In genomic region chr16:2152695-2153506, GRCh38 we compare ENCODE assay signal across 7 cellular contexts. TPM values are rescaled to one million over a fixed set of nuclear protein-coding genes. Genes with fewer than 3 reads are reported as not detected.
DNase-seq lines count a peak whose midpoint lies in the region; ATAC-seq and TF ChIP-seq lines count a peak whose summit lies in the region.

No MANE protein-coding gene starts in this region.

- H3K4me1 ChIP-seq in lung (ENCODE audit: control insufficient read depth in 2 of 2, insufficient read depth in 2 of 2, low read length in 2 of 2) = peaks cover 0 to 38% of the 10 kb centered on the region in 2 donors

- H3K27ac Mint-ChIP-seq in type B pancreatic cell = peak overlapping the region; percentile 91

- peak; percentile 54 for DNase-seq in NCI-H146 treated with DMSO at 0.1 percent for 48 hours (lab: John Stamatoyannopoulos, UW; ENCODE audit: unreplicated experiment)
- peak; percentile 30 for DNase-seq in astrocyte of the hippocampus (ENCODE audit: low read depth, low spot score)
- DNase-seq in lung (ENCODE audit: low spot score) = no peak
- DNase-seq in type B pancreatic cell (ENCODE audit: extremely low spot score, unreplicated experiment) = no peak
- DNase-seq in SIG-M5 treated with dmso at 0.1 percent for 504 hours (lab: John Stamatoyannopoulos, UW; ENCODE audit: unreplicated experiment) = no peak

- peak overlapping the region; percentile 9 to 55 for H3K27ac ChIP-seq in lung (ENCODE audit: low read depth in 1 of 2, low read length in 1 of 2)

- H3K4me1 Mint-ChIP-seq in type B pancreatic cell (ENCODE audit: unreplicated experiment) = peaks cover 25% of the 10 kb centered on the region

- peak overlapping the region; percentile 92 for H3K4me3 ChIP-seq in GM12875 (ENCODE audit: low read depth, low read length)
- peak overlapping the region; percentile 43 for H3K4me3 ChIP-seq in lung

- TF ChIP-seq CTCF in GM12875 (IDR thresholded peaks at IDR 0.05; ENCODE audit: borderline replicate concordance, insufficient read depth, low read depth, low read length) (no peak), lung (IDR thresholded peaks at IDR 0.05; ENCODE audit: control extremely low read depth, extremely low read depth) (no peak), type B pancreatic cell (conservative IDR thresholded peaks at IDR 0.05) (no peak)

- ATAC-seq in lung (ENCODE audit: insufficient read depth, low FRiP score) (no peak), GM19452 (IDR thresholded peaks at IDR 0.05; ENCODE audit: unreplicated experiment) (no peak)

- H3K9me3 ChIP-seq in lung (ENCODE audit: control insufficient read depth in 2 of 2, insufficient read depth in 1 of 2, low read length in 1 of 2) = no peaks in the 10 kb centered on the region

- peaks cover 0 to 14% of the 10 kb centered on the region in 2 donors for H3K36me3 ChIP-seq in lung (ENCODE audit: control insufficient read depth in 2 of 2, insufficient read depth in 2 of 2, low read length in 2 of 2)

- no peaks in the 10 kb centered on the region for H3K27me3 ChIP-seq in lung (ENCODE audit: control insufficient read depth, insufficient read depth)

- H3K27me3 Mint-ChIP-seq in type B pancreatic cell = peaks cover 3% of the 10 kb centered on the region

- no peaks in the 10 kb centered on the region for H3K9me3 Mint-ChIP-seq in type B pancreatic cell

- WGBS in lung, 2 donors = 34 to 54% methylated on average over 25 of the region's 25 CpGs

- peak overlapping the region; percentile 93 for H3K4me3 Mint-ChIP-seq in type B pancreatic cell

- peaks cover 4% of the 10 kb centered on the region for H3K36me3 Mint-ChIP-seq in type B pancreatic cell

RNA-seq across cellular contexts. Expression of gene TRAF7, which starts 2.7 kb away (rescaled TPM):
- total RNA-seq in lung (10 to 100 TPM; 33.4 to 74.2 TPM), type B pancreatic cell (ENCODE audit: low replicate concordance) (71.0 and 81.6 TPM in 2 replicates)
- 10 to 100 TPM; 44.8 to 51.9 TPM for polyA plus RNA-seq in lung

RNA-seq across cellular contexts. Expression of gene RAB26, which starts 4.5 kb away (rescaled TPM):
- total RNA-seq in lung = under 1 TPM; 0.48 to 0.95 TPM
- polyA plus RNA-seq in lung = 1 to 10 TPM in 1 of 2 donors, under 1 TPM in 1; 0.30 to 1.0 TPM
- total RNA-seq in type B pancreatic cell (ENCODE audit: low replicate concordance) = 7.4 and 9.9 TPM in 2 replicates

RNA-seq across cellular contexts. Expression of gene PKD1, which starts 17.2 kb away (rescaled TPM):
- total RNA-seq in lung = 100 to 1,000 TPM in 1 of 2 donors, 10 to 100 TPM in 1; 82.9 to 128 TPM
- 10 to 100 TPM; 39.1 to 46.3 TPM for polyA plus RNA-seq in lung
- total RNA-seq in type B pancreatic cell (ENCODE audit: low replicate concordance) = 76.2 and 131 TPM in 2 replicates

RNA-seq across cellular contexts. Expression of gene CASKIN1, which starts 43.5 kb away (rescaled TPM):
- total RNA-seq in lung (under 1 TPM; 0.09 TPM), type B pancreatic cell (ENCODE audit: low replicate concordance) (2.7 and 6.3 TPM in 2 replicates)
- under 1 TPM; 0.15 to 0.35 TPM for polyA plus RNA-seq in lung

RNA-seq across cellular contexts. Expression of gene MLST8, which starts 52.4 kb away (rescaled TPM):
- 10 to 100 TPM; 17.2 to 42.6 TPM for total RNA-seq in lung
- polyA plus RNA-seq in lung = 10 to 100 TPM; 39.7 to 48.9 TPM
- total RNA-seq in type B pancreatic cell (ENCODE audit: low replicate concordance) = 44.9 and 56.8 TPM in 2 replicates

Comparison
In these comparisons a context has a peak if more than half of its experiments do, and no peak if none do; other contexts are left out.
1. DNase-seq: peak in NCI-H146 treated with DMSO at 0.1 percent for 48 hours (single experiment) and astrocyte of the hippocampus (single experiment); none in lung (single experiment), type B pancreatic cell (single experiment) and SIG-M5 treated with dmso at 0.1 percent for 504 hours (single experiment).